Comparison of ENCODE assay signal across 34 cellular contexts in the genomic region with DNA sequence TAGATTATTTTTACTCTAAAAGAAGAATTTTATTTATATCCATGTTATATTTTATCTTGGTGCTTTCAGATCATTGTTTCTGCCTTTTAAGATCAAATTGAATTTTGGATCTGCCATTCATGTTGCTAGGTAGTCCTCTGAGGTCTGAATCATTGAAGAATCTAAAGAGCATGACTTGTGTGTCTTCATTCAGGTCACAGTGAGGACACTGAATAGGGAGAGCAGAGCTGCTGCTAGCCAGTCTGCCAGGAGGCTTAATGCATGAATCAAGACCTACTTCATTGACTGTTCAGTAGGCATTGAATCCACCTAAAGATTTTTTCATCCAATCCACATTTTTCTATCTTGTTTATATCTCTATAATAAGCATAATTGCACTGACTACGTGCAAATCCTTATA.
"Had no signal": no experiment of that assay in that cellular context is flagged by ENCODE, and none has a peak within 500 bp of the region (broad histone marks: within the 10 kb centered on the region; RNA-seq: fewer than 3 reads in every experiment).

No MANE protein-coding gene starts in this region.

- H3K4me3 ChIP-seq: MG63, SJSA1 had no signal

- H3K27ac ChIP-seq: SJSA1 had no signal

- H3K9me2 ChIP-seq: SK-N-SH had no signal

- H3K4me2 ChIP-seq: SK-N-SH had no signal

- H3K27ac Mint-ChIP-seq: activated B cell treated with CpG ODN at 0.5 μM for 24 hours; activated CD4-positive, alpha-beta memory T cell treated with anti-CD3 and anti-CD28 coated beads for 36 hours; activated naive CD4-positive, alpha-beta T cell treated with anti-CD3 and anti-CD28 coated beads, Interleukin-2, amount 10 ng/mL, durations not matched to agents 7 days and 5 days; activated naive CD8-positive, alpha-beta T cell; activated naive CD8-positive, alpha-beta T cell treated with anti-CD3 and anti-CD28 coated beads, Interleukin-2, amount 50 U/mL, for 24 hours; activated T-helper 1 cell treated with anti-CD3 and anti-CD28 coated beads, Interleukin-12 subunit alpha, Interleukin-12 subunit beta, Interleukin-2, Interleukin-4 antibody, amounts not matched to agents 30 ng/mL and 10 ng/mL and 1 ng/mL, durations not matched to agents 14 hours and 24 hours and 36 hours; brain; T-helper 1 cell treated with Interleukin-12 subunit alpha and Interleukin-12 subunit beta and Interleukin-4 antibody, amounts not matched to agents 30 μg/mL and 1 μg/mL, for 36 hours; T-helper 2 cell treated with Interferon-gamma antibody and Interleukin-4, amounts not matched to agents 5 μg/mL and 100 μg/mL, for 36 hours had no signal

- H3K27me3 Mint-ChIP-seq: activated B cell treated with CpG ODN at 0.5 μM for 24 hours; activated CD4-positive, alpha-beta memory T cell treated with anti-CD3 and anti-CD28 coated beads for 36 hours; activated naive CD4-positive, alpha-beta T cell treated with anti-CD3 and anti-CD28 coated beads, Interleukin-2, amount 10 ng/mL, durations not matched to agents 7 days and 5 days; activated naive CD8-positive, alpha-beta T cell; activated naive CD8-positive, alpha-beta T cell treated with anti-CD3 and anti-CD28 coated beads, Interleukin-2, amount 50 U/mL, for 24 hours; brain had no signal

- DNase-seq: activated B cell treated with CpG ODN at 0.5 μM for 24 hours; activated CD4-positive, alpha-beta memory T cell treated with anti-CD3 and anti-CD28 coated beads for 36 hours; activated CD4-positive, alpha-beta T cell treated with anti-CD3 and anti-CD28 coated beads for 4 hours; activated CD4-positive, alpha-beta T cell treated with anti-CD3 and anti-CD28 coated beads, Interleukin-2, amount 50 U/mL, for 1 hour; activated CD4-positive, CD25-positive, alpha-beta regulatory T cell treated with anti-CD3 and anti-CD28 coated beads, Interleukin-2, amount 50 U/mL, for 72 hours; activated CD8-positive, alpha-beta memory T cell treated with anti-CD3 and anti-CD28 coated beads, Interleukin-2, amount 50 U/mL, for 4 hours; activated gamma-delta T cell treated with Interleukin-2 at 50 U/mL for 16 hours; activated naive CD4-positive, alpha-beta T cell treated with anti-CD3 and anti-CD28 coated beads, Interleukin-2, amount 10 ng/mL, durations not matched to agents 7 days and 5 days; activated naive CD8-positive, alpha-beta T cell treated with anti-CD3 and anti-CD28 coated beads, Interleukin-2, amount 50 U/mL, for 24 hours; activated T-cell treated with anti-CD3 and anti-CD28 coated beads for 4 hours; activated T-cell treated with anti-CD3 and anti-CD28 coated beads, Interleukin-2, amount 50 U/mL, for 4 hours; anterior cingulate cortex; central memory CD4-positive, alpha-beta T cell; Kasumi-1; KG1; MG63; NCI-H1048; NCI-H1105 treated with DMSO at 0.1 percent for 48 hours; NCI-H1436; NCI-H1694; NCI-H1930; NCI-H2081 treated with DMSO at 0.1 percent for 48 hours; NCI-H226; NCI-H446 treated with DMSO at 0.1 percent for 48 hours; NCI-H69; RPMI8226; SHP77 treated with DMSO at 0.1 percent for 48 hours; SK-N-SH had no signal

- H3K4me1 Mint-ChIP-seq: activated B cell treated with CpG ODN at 0.5 μM for 24 hours; activated naive CD4-positive, alpha-beta T cell treated with anti-CD3 and anti-CD28 coated beads, Interleukin-2, amount 10 ng/mL, durations not matched to agents 7 days and 5 days; activated naive CD8-positive, alpha-beta T cell treated with anti-CD3 and anti-CD28 coated beads, Interleukin-2, amount 50 U/mL, for 24 hours had no signal

- H3K9ac ChIP-seq: SK-N-SH had no signal

- H3K27me3 ChIP-seq: MG63, SJSA1 had no signal

- H3K36me3 Mint-ChIP-seq: activated CD4-positive, alpha-beta memory T cell treated with anti-CD3 and anti-CD28 coated beads for 36 hours; activated naive CD4-positive, alpha-beta T cell treated with anti-CD3 and anti-CD28 coated beads, Interleukin-2, amount 10 ng/mL, durations not matched to agents 7 days and 5 days; activated naive CD8-positive, alpha-beta T cell; brain had no signal

- H3K4me1 ChIP-seq: SJSA1 had no signal

- H3K9me3 ChIP-seq: MG63, SJSA1, SK-N-SH had no signal

- H3K9me3 Mint-ChIP-seq: activated CD4-positive, alpha-beta memory T cell treated with anti-CD3 and anti-CD28 coated beads for 36 hours; activated naive CD4-positive, alpha-beta T cell treated with anti-CD3 and anti-CD28 coated beads, Interleukin-2, amount 10 ng/mL, durations not matched to agents 7 days and 5 days; activated naive CD8-positive, alpha-beta T cell treated with anti-CD3 and anti-CD28 coated beads, Interleukin-2, amount 50 U/mL, for 24 hours; activated T-cell treated with anti-CD3 and anti-CD28 coated beads, Interleukin-2, amount 50 U/mL, for 4 hours; activated T-helper 1 cell treated with anti-CD3 and anti-CD28 coated beads, Interleukin-12 subunit alpha, Interleukin-12 subunit beta, Interleukin-2, Interleukin-4 antibody, amounts not matched to agents 30 ng/mL and 10 ng/mL and 1 ng/mL, durations not matched to agents 14 hours and 24 hours and 36 hours; brain; T-helper 1 cell treated with Interleukin-12 subunit alpha and Interleukin-12 subunit beta and Interleukin-4 antibody, amounts not matched to agents 30 μg/mL and 1 μg/mL, for 36 hours; T-helper 2 cell treated with Interferon-gamma antibody and Interleukin-4, amounts not matched to agents 5 μg/mL and 100 μg/mL, for 36 hours had no signal

- H3K36me3 ChIP-seq: MG63, SJSA1 had no signal

- H3K4me3 Mint-ChIP-seq: activated B cell treated with CpG ODN at 0.5 μM for 24 hours; activated CD4-positive, alpha-beta memory T cell treated with anti-CD3 and anti-CD28 coated beads for 36 hours; activated naive CD4-positive, alpha-beta T cell treated with anti-CD3 and anti-CD28 coated beads, Interleukin-2, amount 10 ng/mL, durations not matched to agents 7 days and 5 days; activated naive CD8-positive, alpha-beta T cell; activated naive CD8-positive, alpha-beta T cell treated with anti-CD3 and anti-CD28 coated beads, Interleukin-2, amount 50 U/mL, for 24 hours; activated T-cell treated with anti-CD3 and anti-CD28 coated beads, Interleukin-2, amount 50 U/mL, for 4 hours; activated T-helper 1 cell treated with anti-CD3 and anti-CD28 coated beads, Interleukin-12 subunit alpha, Interleukin-12 subunit beta, Interleukin-2, Interleukin-4 antibody, amounts not matched to agents 30 ng/mL and 10 ng/mL and 1 ng/mL, durations not matched to agents 14 hours and 24 hours and 36 hours; brain; T-helper 1 cell treated with Interleukin-12 subunit alpha and Interleukin-12 subunit beta and Interleukin-4 antibody, amounts not matched to agents 30 μg/mL and 1 μg/mL, for 36 hours; T-helper 2 cell treated with Interferon-gamma antibody and Interleukin-4, amounts not matched to agents 5 μg/mL and 100 μg/mL, for 36 hours had no signal

- ATAC-seq: activated naive CD8-positive, alpha-beta T cell treated with anti-CD3 and anti-CD28 coated beads, Interleukin-2, amount 50 U/mL, for 24 hours; activated T-cell treated with anti-CD3 and anti-CD28 coated beads, Interleukin-2, amount 50 U/mL, for 4 hours had no signal
